14 cellular contexts compared by ENCODE assay signal in genomic region chr5:124206540-124206939, GRCh38.
"Had no signal": no experiment of that assay in that cellular context is flagged by ENCODE, and none has a peak within 500 bp of the region (broad histone marks: within the 10 kb centered on the region; RNA-seq: fewer than 3 reads in every experiment).

No MANE protein-coding gene starts in this region.

- H3K4me3 Mint-ChIP-seq: activated naive CD4-positive, alpha-beta T cell treated with anti-CD3 and anti-CD28 coated beads, Interleukin-2, amount 50 U/mL, for 24 hours; activated T-cell treated with anti-CD3 and anti-CD28 coated beads, Interleukin-2, amount 50 U/mL, for 24 hours had no signal

- H3K27me3 Mint-ChIP-seq: activated naive CD4-positive, alpha-beta T cell treated with anti-CD3 and anti-CD28 coated beads, Interleukin-2, amount 50 U/mL, for 24 hours; activated T-cell treated with anti-CD3 and anti-CD28 coated beads, Interleukin-2, amount 50 U/mL, for 24 hours had no signal

- H3K4me1 Mint-ChIP-seq: activated naive CD4-positive, alpha-beta T cell treated with anti-CD3 and anti-CD28 coated beads, Interleukin-2, amount 50 U/mL, for 24 hours had no signal

- H3K36me3 Mint-ChIP-seq: activated naive CD4-positive, alpha-beta T cell treated with anti-CD3 and anti-CD28 coated beads, Interleukin-2, amount 50 U/mL, for 24 hours had no signal

- H3K4me3 ChIP-seq: coronary artery, hepatocyte had no signal

- H3K27ac ChIP-seq: coronary artery had no signal

- H3K27ac Mint-ChIP-seq: activated naive CD4-positive, alpha-beta T cell treated with anti-CD3 and anti-CD28 coated beads, Interleukin-2, amount 50 U/mL, for 24 hours; activated T-cell treated with anti-CD3 and anti-CD28 coated beads, Interleukin-2, amount 50 U/mL, for 24 hours had no signal

- ATAC-seq: left ventricle myocardium superior had no signal

- DNase-seq: activated CD4-positive, alpha-beta T cell treated with anti-CD3 and anti-CD28 coated beads, Interleukin-2, amount 50 U/mL, for 4 hours; activated effector memory CD4-positive, alpha-beta T cell treated with Interleukin-2 at 50 U/mL for 16 hours; activated T-cell treated with anti-CD3 and anti-CD28 coated beads, Interleukin-2, amount 50 U/mL, for 24 hours; caudate nucleus; effector memory CD4-positive, alpha-beta T cell; kidney; left ventricle myocardium superior; mesenchymal stem cell; stimulated activated CD4-positive, alpha-beta T cell treated with anti-CD3 and anti-CD28 coated beads, Interleukin-2, amount 100 ng/mL, for 48 hours; stimulated activated naive CD4-positive, alpha-beta T cell treated with Interleukin-2 at 50 U/mL for 16 hours; trophoblast cell had no signal
